Comparison of ENCODE assay signal across 22 cellular contexts in genomic region chr12:108190529-108190928, GRCh38.
DNase-seq lines count a peak whose midpoint lies in the region; ATAC-seq and TF ChIP-seq lines count a peak whose summit lies in the region.
"Had no signal": no experiment of that assay in that cellular context is flagged by ENCODE, and none has a peak within 500 bp of the region (broad histone marks: within the 10 kb centered on the region; RNA-seq: fewer than 3 reads in every experiment).

No MANE protein-coding gene starts in this region.

- H3K4me3 ChIP-seq in heart right ventricle, result no peak overlapping the region
- H3K4me3 ChIP-seq in tibial artery, result no peak overlapping the region
- H3K4me3 ChIP-seq: GM23338, neural progenitor cell, prostate gland, SK-N-MC had no signal

- ATAC-seq in heart right ventricle, result peak; percentile 69 to 92 (median 86)
- ATAC-seq: GM23338 had no signal

- H3K27me3 ChIP-seq in heart right ventricle (no peaks in the 10 kb centered on the region), tibial artery (no peaks in the 10 kb centered on the region)
- H3K27me3 ChIP-seq: neural progenitor cell had no signal

- H3K27ac Mint-ChIP-seq in osteocyte (ENCODE audit: unreplicated experiment), result no peak overlapping the region
- H3K27ac Mint-ChIP-seq: activated CD4-positive, alpha-beta memory T cell treated with anti-CD3 and anti-CD28 coated beads, Interleukin-2, amount 10 ng/mL, durations not matched to agents 7 days and 5 days; CD4-positive, CD25-positive, alpha-beta regulatory T cell; GM23338; neural progenitor cell had no signal

- no peaks in the 10 kb centered on the region for H3K36me3 Mint-ChIP-seq in osteocyte (ENCODE audit: unreplicated experiment)
- H3K36me3 Mint-ChIP-seq: CD4-positive, CD25-positive, alpha-beta regulatory T cell; neural progenitor cell had no signal

- intact Hi-C loops in heart right ventricle (cut with DNase I), result loop anchor here in 8 of 10 donors (2.0 to 10.0 kb wide), 7 partner anchors 58 to 516 kb away; no protein-coding TSS in a partner anchor
- intact Hi-C loops in tibial artery (cut with DNase I; ENCODE audit: low total_unique reads), result loop anchor here (5.0 kb wide), 1 partner anchor 93 kb away; no protein-coding TSS in a partner anchor

- H3K4me3 Mint-ChIP-seq in osteocyte (ENCODE audit: unreplicated experiment), result peak overlapping the region; percentile 8
- H3K4me3 Mint-ChIP-seq: activated CD4-positive, alpha-beta memory T cell treated with anti-CD3 and anti-CD28 coated beads, Interleukin-2, amount 10 ng/mL, durations not matched to agents 7 days and 5 days; CD4-positive, CD25-positive, alpha-beta regulatory T cell; GM23338; neural progenitor cell had no signal

- H3K9me3 ChIP-seq in heart right ventricle (peaks cover 0 to 4% (median 0%) of the 10 kb centered on the region in 11 donors), tibial artery (peaks cover 0 to 5% (median 0%) of the 10 kb centered on the region in 3 donors)
- H3K9me3 ChIP-seq: prostate gland had no signal

- peak; percentile 17 for DNase-seq in H4 (ENCODE audit: low spot score)
- DNase-seq in NCI-H446 treated with DMSO at 0.1 percent for 48 hours (lab: John Stamatoyannopoulos, UW), result peak; percentile 33
- peak in 1 of 2 donors; percentile 31 for DNase-seq in heart right ventricle
- no peak for DNase-seq in osteocyte (ENCODE audit: extremely low spot score, unreplicated experiment)
- no peak for DNase-seq in tibial artery
- no peak for DNase-seq in NCI-H1105 treated with DMSO at 0.1 percent for 48 hours (lab: John Stamatoyannopoulos, UW)
- DNase-seq in stimulated activated CD4-positive, alpha-beta T cell treated with anti-CD3 and anti-CD28 coated beads, Interleukin-1b, Interleukin-23, amount 100 ng/mL, for 48 hours, result no peak
- DNase-seq in retina, result no peak
- DNase-seq: activated CD4-positive, alpha-beta memory T cell treated with anti-CD3 and anti-CD28 coated beads, Interleukin-2, amount 10 ng/mL, durations not matched to agents 7 days and 5 days; activated CD4-positive, CD25-positive, alpha-beta regulatory T cell; activated gamma-delta T cell treated with Interleukin-2 at 50 U/mL for 16 hours; activated T-cell treated with anti-CD3 and anti-CD28 coated beads for 4 hours; amniotic stem cell; CD4-positive, CD25-positive, alpha-beta regulatory T cell; kidney glomerular epithelial cell; MM.1S; stimulated activated CD8-positive, alpha-beta memory T cell treated with anti-CD3 and anti-CD28 coated beads, Interleukin-4, amount 100 ng/mL, for 48 hours; T-helper 9 cell had no signal

- H3K27ac ChIP-seq in heart right ventricle (peak overlapping the region in 2 of 10 donors; percentile 28 to 68), tibial artery (no peak overlapping the region)
- H3K27ac ChIP-seq: neural progenitor cell, prostate gland, SK-N-MC had no signal

- no peaks in the 10 kb centered on the region for H3K27me3 Mint-ChIP-seq in osteocyte (ENCODE audit: unreplicated experiment)
- H3K27me3 Mint-ChIP-seq: activated CD4-positive, alpha-beta memory T cell treated with anti-CD3 and anti-CD28 coated beads, Interleukin-2, amount 10 ng/mL, durations not matched to agents 7 days and 5 days had no signal

- H3K4me1 ChIP-seq in heart right ventricle (peaks cover 0 to 6% (median 0%) of the 10 kb centered on the region in 9 donors), tibial artery (peaks cover 0 to 12% (median 7%) of the 10 kb centered on the region in 4 donors)
- H3K4me1 ChIP-seq: neural progenitor cell, prostate gland had no signal

- H3K9me3 Mint-ChIP-seq in osteocyte (ENCODE audit: unreplicated experiment), result no peaks in the 10 kb centered on the region
- H3K9me3 Mint-ChIP-seq: activated CD4-positive, alpha-beta memory T cell treated with anti-CD3 and anti-CD28 coated beads, Interleukin-2, amount 10 ng/mL, durations not matched to agents 7 days and 5 days; GM23338; neural progenitor cell had no signal

- H3K4me1 Mint-ChIP-seq in osteocyte (ENCODE audit: unreplicated experiment), result peaks cover 9% of the 10 kb centered on the region
- H3K4me1 Mint-ChIP-seq: activated CD4-positive, alpha-beta memory T cell treated with anti-CD3 and anti-CD28 coated beads, Interleukin-2, amount 10 ng/mL, durations not matched to agents 7 days and 5 days; CD4-positive, CD25-positive, alpha-beta regulatory T cell had no signal

- H3K36me3 ChIP-seq in heart right ventricle (no peaks in the 10 kb centered on the region), tibial artery (no peaks in the 10 kb centered on the region)
- H3K36me3 ChIP-seq: neural progenitor cell, prostate gland had no signal

- WGBS in heart right ventricle, 2 donors, result 44% methylated on average over 3 of the region's 3 CpGs

- peak in 3 of 9 donors; percentile 14 to 26 (median 20) for TF ChIP-seq CTCF in heart right ventricle (IDR thresholded peaks at IDR 0.05)
- no peak for TF ChIP-seq CTCF in osteocyte (IDR thresholded peaks at IDR 0.05)
- TF ChIP-seq CTCF in tibial artery (IDR thresholded peaks at IDR 0.05), result no peak

Comparison
In these comparisons a context has a peak if more than half of its experiments do, and no peak if none do; other contexts are left out.
1. DNase-seq: peak in H4 (single experiment) and NCI-H446 treated with DMSO at 0.1 percent for 48 hours (single experiment); none in osteocyte (single experiment), tibial artery (0 of 2), NCI-H1105 treated with DMSO at 0.1 percent for 48 hours (single experiment), stimulated activated CD4-positive, alpha-beta T cell treated with anti-CD3 and anti-CD28 coated beads, Interleukin-1b, Interleukin-23, amount 100 ng/mL, for 48 hours (single experiment) and retina (single experiment).